Comparison of ENCODE assay signal across 11 cellular contexts in the genomic region with DNA sequence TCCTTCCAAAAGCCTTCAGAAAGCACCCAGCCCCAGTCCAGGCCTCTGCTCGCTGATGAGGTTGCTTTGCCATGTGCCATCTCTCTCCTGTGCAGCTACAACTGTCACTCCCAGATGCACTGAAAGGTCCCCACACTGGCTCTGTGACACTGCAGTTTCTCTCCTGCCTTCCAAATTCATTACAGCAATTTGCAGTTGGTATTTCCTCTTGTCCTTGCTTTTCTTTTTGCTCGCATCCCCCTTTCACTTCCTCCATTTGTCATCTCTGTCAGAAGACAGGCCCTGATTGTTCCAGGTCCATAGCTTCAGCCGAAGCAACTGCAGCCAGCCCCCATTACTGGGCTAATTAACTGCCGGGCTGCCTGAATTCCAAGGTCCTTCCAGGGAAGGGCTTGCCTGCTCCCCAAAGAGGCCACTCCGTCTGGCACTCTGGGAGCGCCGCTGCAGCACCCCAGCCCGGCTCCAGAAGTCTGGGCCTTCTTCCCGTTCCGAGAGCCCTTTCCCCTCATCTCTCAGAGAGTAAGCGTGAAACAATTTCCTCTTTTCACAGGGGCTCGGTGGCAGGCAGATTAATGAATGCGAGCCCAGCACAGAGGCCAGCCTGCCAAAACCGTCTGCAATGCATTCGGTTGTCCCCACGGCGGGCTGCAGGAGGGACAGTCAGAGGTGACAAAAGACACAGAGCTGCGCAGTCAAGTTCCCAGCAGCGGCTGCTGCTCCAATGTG.
A peak's percentile ranks its signal among the peaks of the same experiment; 100 is the strongest.
DNase-seq lines count a peak whose midpoint lies in the region; ATAC-seq, FAIRE-seq and TF ChIP-seq lines count a peak whose summit lies in the region.
"Had no signal": no experiment of that assay in that cellular context is flagged by ENCODE, and none has a peak within 500 bp of the region (broad histone marks: within the 10 kb centered on the region; RNA-seq: fewer than 3 reads in every experiment).

No MANE protein-coding gene starts in this region.

- TF ChIP-seq POLR2A in body of pancreas (IDR thresholded peaks at IDR 0.05), result peak in 1 of 3 donors; percentile 14

- peaks cover 11% of the 10 kb centered on the region; the same call in 1 of the 2 replicates for H3K27me3 Mint-ChIP-seq in HFFc6 (ENCODE audit: insufficient read depth)
- peaks cover 2% of the 10 kb centered on the region for H3K27me3 Mint-ChIP-seq in activated CD8-positive, alpha-beta T cell treated with anti-CD3 and anti-CD28 coated beads for 36 hours

- H3K27me3 ChIP-seq in body of pancreas, result no peaks in the 10 kb centered on the region

- H3K9me3 Mint-ChIP-seq in HFFc6, result peaks cover 13% of the 10 kb centered on the region
- H3K9me3 Mint-ChIP-seq in activated CD8-positive, alpha-beta T cell treated with anti-CD3 and anti-CD28 coated beads for 36 hours, result peaks cover 23% of the 10 kb centered on the region

- no peak for FAIRE-seq in kidney (lab: Jason Lieb, UNC)
- FAIRE-seq: TTC549 had no signal

- H3K9ac ChIP-seq in kidney (ENCODE audit: low read length in 2 of 2), result no peak overlapping the region

- peak overlapping the region; percentile 12; the same call in 1 of the 2 replicates for H3K27ac Mint-ChIP-seq in HFFc6
- no peak overlapping the region for H3K27ac Mint-ChIP-seq in activated CD8-positive, alpha-beta T cell treated with anti-CD3 and anti-CD28 coated beads for 36 hours
- H3K27ac Mint-ChIP-seq: activated naive CD4-positive, alpha-beta T cell treated with anti-CD3 and anti-CD28 coated beads, Interleukin-2, amount 50 U/mL, for 24 hours had no signal

- no peak for DNase-seq in HFFc6
- DNase-seq in body of pancreas, result peak; percentile 21 to 56 (median 27)
- peak; percentile 88 for DNase-seq in kidney
- no peak for DNase-seq in NCI-H526 (lab: John Stamatoyannopoulos, UW)
- no peak for DNase-seq in activated CD8-positive, alpha-beta T cell treated with anti-CD3 and anti-CD28 coated beads for 36 hours
- DNase-seq: DMS79 had no signal

- TF ChIP-seq CTCF in HFFc6 (IDR thresholded peaks at IDR 0.05) (no peak), body of pancreas (IDR thresholded peaks at IDR 0.05) (no peak), kidney (IDR thresholded peaks at IDR 0.05; ENCODE audit: borderline replicate concordance, extremely low read depth, insufficient read depth) (no peak)
- no peak for TF ChIP-seq CTCF in activated CD8-positive, alpha-beta T cell treated with anti-CD3 and anti-CD28 coated beads for 36 hours (IDR thresholded peaks at IDR 0.05)

- no peak overlapping the region for H3K4me3 ChIP-seq in body of pancreas
- no peak overlapping the region for H3K4me3 ChIP-seq in kidney (ENCODE audit: low read length in 2 of 2)
- H3K4me3 ChIP-seq in skin epidermis, result no peak overlapping the region

- H3K4me3 Mint-ChIP-seq in HFFc6, result peak overlapping the region; percentile 34; the same call in 1 of the 2 replicates
- H3K4me3 Mint-ChIP-seq in activated CD8-positive, alpha-beta T cell treated with anti-CD3 and anti-CD28 coated beads for 36 hours, result no peak overlapping the region
- H3K4me3 Mint-ChIP-seq: activated naive CD4-positive, alpha-beta T cell treated with anti-CD3 and anti-CD28 coated beads, Interleukin-2, amount 50 U/mL, for 24 hours had no signal

- 37 to 41% methylated on average over 19 of the region's 19 CpGs for WGBS in body of pancreas, 2 donors

- peak; percentile 59 for ATAC-seq in body of pancreas
- no peak for ATAC-seq in GM18858 (IDR thresholded peaks at IDR 0.05; ENCODE audit: unreplicated experiment)
- ATAC-seq in HG03025 (IDR thresholded peaks at IDR 0.05; ENCODE audit: low FRiP score, unreplicated experiment), result no peak
- no peak for ATAC-seq in activated CD8-positive, alpha-beta T cell treated with anti-CD3 and anti-CD28 coated beads for 36 hours

- H3K36me3 Mint-ChIP-seq in HFFc6 (ENCODE audit: low read depth), result peaks cover 8% of the 10 kb centered on the region
- no peaks in the 10 kb centered on the region for H3K36me3 Mint-ChIP-seq in activated CD8-positive, alpha-beta T cell treated with anti-CD3 and anti-CD28 coated beads for 36 hours (ENCODE audit: low read depth)
- H3K36me3 Mint-ChIP-seq: activated naive CD4-positive, alpha-beta T cell treated with anti-CD3 and anti-CD28 coated beads, Interleukin-2, amount 50 U/mL, for 24 hours had no signal

- POLR2A ChIA-PET in activated CD8-positive, alpha-beta T cell treated with anti-CD3 and anti-CD28 coated beads for 36 hours (lab: Charles Lee), result no interaction called here

- H3K4me1 ChIP-seq in body of pancreas (peaks cover 22% of the 10 kb centered on the region), kidney (ENCODE audit: control insufficient read depth in 1 of 2, insufficient read depth in 1 of 2, low read depth in 1 of 2, low read length in 2 of 2) (peaks cover 0 to 6% of the 10 kb centered on the region in 2 donors)

- CTCF ChIA-PET in activated CD8-positive, alpha-beta T cell treated with anti-CD3 and anti-CD28 coated beads for 36 hours (lab: Charles Lee), result no interaction called here

- H3K36me3 ChIP-seq in body of pancreas (replicated peaks in 1 of 2; ENCODE audit: insufficient read depth in 1 of 2, low read depth in 2 of 2) (no peaks in the 10 kb centered on the region), kidney (ENCODE audit: control insufficient read depth in 1 of 2, insufficient read depth in 2 of 2, low read length in 2 of 2) (no peaks in the 10 kb centered on the region)

- no peaks in the 10 kb centered on the region for H3K9me3 ChIP-seq in body of pancreas
- H3K9me3 ChIP-seq in kidney (ENCODE audit: control insufficient read depth in 1 of 2, low read length in 2 of 2), result peaks cover 2 to 12% of the 10 kb centered on the region in 2 donors

- intact Hi-C loops in body of pancreas (cut with DNase I), result no loop called here
- intact Hi-C loops in kidney (cut with DNase I), result no loop called here
- intact Hi-C loops in activated CD8-positive, alpha-beta T cell treated with anti-CD3 and anti-CD28 coated beads for 36 hours (cut with micrococcal nuclease), result no loop called here

- H3K4me1 Mint-ChIP-seq in HFFc6 (ENCODE audit: low read depth), result peaks cover 28% of the 10 kb centered on the region
- H3K4me1 Mint-ChIP-seq in activated CD8-positive, alpha-beta T cell treated with anti-CD3 and anti-CD28 coated beads for 36 hours (ENCODE audit: low read depth), result no peaks in the 10 kb centered on the region
- H3K4me1 Mint-ChIP-seq: activated naive CD4-positive, alpha-beta T cell treated with anti-CD3 and anti-CD28 coated beads, Interleukin-2, amount 50 U/mL, for 24 hours had no signal

- H3K27ac ChIP-seq in body of pancreas (peak overlapping the region in 3 of 4 donors; percentile 51 to 77 (median 71)), kidney (ENCODE audit: low read depth in 2 of 2, low read length in 2 of 2) (no peak overlapping the region), skin epidermis (peak overlapping the region in 19 of 21 experiments; percentile 2 to 80 (median 59))

Comparison
In these comparisons a context has a peak if more than half of its experiments do, and no peak if none do; other contexts are left out.
1. DNase-seq: peak in body of pancreas (4 of 4) and kidney (single experiment); none in HFFc6 (single experiment), NCI-H526 (0 of 2) and activated CD8-positive, alpha-beta T cell treated with anti-CD3 and anti-CD28 coated beads for 36 hours (single experiment).
2. H3K27ac ChIP-seq: peak in body of pancreas (3 of 4) and skin epidermis (19 of 21); none in kidney (0 of 2).